In genomic region chr12:109777544-109777943, GRCh38 we compare ENCODE assay signal across 9 cellular contexts. TPM values are rescaled to one million over a fixed set of nuclear protein-coding genes. Genes with fewer than 3 reads are reported as not detected.
A peak's percentile ranks its signal among the peaks of the same experiment; 100 is the strongest.
DNase-seq lines count a peak whose midpoint lies in the region; ATAC-seq and TF ChIP-seq lines count a peak whose summit lies in the region.
"Had no signal": no experiment of that assay in that cellular context is flagged by ENCODE, and none has a peak within 500 bp of the region (broad histone marks: within the 10 kb centered on the region; RNA-seq: fewer than 3 reads in every experiment).

No MANE protein-coding gene starts in this region.

- H3K36me3 Mint-ChIP-seq in endodermal cell (ENCODE audit: low read depth) = peaks cover 8% of the 10 kb centered on the region

- H3K4me1 Mint-ChIP-seq in endodermal cell = peaks cover 9% of the 10 kb centered on the region

- peaks cover 10% of the 10 kb centered on the region for H3K9me3 Mint-ChIP-seq in endodermal cell

- H3K4me3 Mint-ChIP-seq in endodermal cell = no peak overlapping the region

- H3K4me1 ChIP-seq in endodermal cell (ENCODE audit: control insufficient read depth, insufficient read depth, low read length) = no peaks in the 10 kb centered on the region

- no peaks in the 10 kb centered on the region for H3K27me3 Mint-ChIP-seq in endodermal cell (ENCODE audit: insufficient read depth)

- H3K36me3 ChIP-seq in SK-N-MC (ENCODE audit: insufficient read depth, low read length) (no peaks in the 10 kb centered on the region), endodermal cell (ENCODE audit: control insufficient read depth, insufficient read depth, low read length) (no peaks in the 10 kb centered on the region)

- H3K4me3 ChIP-seq in SK-N-MC (no peak overlapping the region), endodermal cell (ENCODE audit: low read length) (no peak overlapping the region)
- H3K4me3 ChIP-seq: lung had no signal

- H3K9me3 ChIP-seq in SK-N-MC (ENCODE audit: low read depth, low read length) = no peaks in the 10 kb centered on the region
- no peaks in the 10 kb centered on the region for H3K9me3 ChIP-seq in endodermal cell (ENCODE audit: control insufficient read depth, low read length)

- peak; percentile 50 for ATAC-seq in HG03432 (IDR thresholded peaks at IDR 0.05; ENCODE audit: unreplicated experiment)

- DNase-seq in EH (ENCODE audit: low read depth) (peak; percentile 59), SK-N-MC (ENCODE audit: low read depth, low spot score) (peak; percentile 18), endodermal cell (peak; percentile 79), superior temporal gyrus (ENCODE audit: extremely low spot score) (no peak), pons (ENCODE audit: low spot score) (no peak), cerebellar nuclear complex (lab: John Stamatoyannopoulos, UW) (no peak)
- DNase-seq in stimulated activated naive CD4-positive, alpha-beta T cell (lab: John Stamatoyannopoulos, UW) = peak in 4 of 6 experiments; percentile 7 to 50 (median 16)

- 69 to 72% methylated on average over 5 of the region's 5 CpGs for WGBS in endodermal cell (ENCODE audit: insufficient coverage in 1 of 2, insufficient read length in 1 of 2), 2 experiments

- no peak overlapping the region for H3K27ac Mint-ChIP-seq in endodermal cell

- H3K27ac ChIP-seq in SK-N-MC = no peak overlapping the region
- no peak overlapping the region for H3K27ac ChIP-seq in endodermal cell (ENCODE audit: low read depth, low read length)

- TF ChIP-seq CTCF in endodermal cell (conservative IDR thresholded peaks at IDR 0.05) = no peak

- H3K9ac ChIP-seq in SK-N-MC (ENCODE audit: insufficient read length) = no peak overlapping the region
- H3K9ac ChIP-seq in endodermal cell (ENCODE audit: extremely low read depth, low read length, poor library complexity, severe bottlenecking) = no peak overlapping the region

- no peaks in the 10 kb centered on the region for H3K27me3 ChIP-seq in endodermal cell (ENCODE audit: control insufficient read depth, insufficient read depth, low read length, poor library complexity, severe bottlenecking)

RNA-seq across cellular contexts. Expression of gene TRPV4, which starts 55.7 kb away (rescaled TPM):
- total RNA-seq in endodermal cell = 10 to 100 TPM; 14.0 to 14.2 TPM
- 2.4 TPM for polyA plus RNA-seq in endodermal cell (2013, experiment 1 of 2)
- polyA plus RNA-seq in endodermal cell (2013, experiment 2 of 2) = 2.6 TPM

Comparison
In these comparisons a context has a peak if more than half of its experiments do, and no peak if none do; other contexts are left out.
1. DNase-seq: peak in EH (single experiment), SK-N-MC (single experiment), endodermal cell (single experiment) and stimulated activated naive CD4-positive, alpha-beta T cell (4 of 6); none in superior temporal gyrus (single experiment), pons (single experiment) and cerebellar nuclear complex (0 of 2).